14 cellular contexts compared by ENCODE assay signal in the genomic region with DNA sequence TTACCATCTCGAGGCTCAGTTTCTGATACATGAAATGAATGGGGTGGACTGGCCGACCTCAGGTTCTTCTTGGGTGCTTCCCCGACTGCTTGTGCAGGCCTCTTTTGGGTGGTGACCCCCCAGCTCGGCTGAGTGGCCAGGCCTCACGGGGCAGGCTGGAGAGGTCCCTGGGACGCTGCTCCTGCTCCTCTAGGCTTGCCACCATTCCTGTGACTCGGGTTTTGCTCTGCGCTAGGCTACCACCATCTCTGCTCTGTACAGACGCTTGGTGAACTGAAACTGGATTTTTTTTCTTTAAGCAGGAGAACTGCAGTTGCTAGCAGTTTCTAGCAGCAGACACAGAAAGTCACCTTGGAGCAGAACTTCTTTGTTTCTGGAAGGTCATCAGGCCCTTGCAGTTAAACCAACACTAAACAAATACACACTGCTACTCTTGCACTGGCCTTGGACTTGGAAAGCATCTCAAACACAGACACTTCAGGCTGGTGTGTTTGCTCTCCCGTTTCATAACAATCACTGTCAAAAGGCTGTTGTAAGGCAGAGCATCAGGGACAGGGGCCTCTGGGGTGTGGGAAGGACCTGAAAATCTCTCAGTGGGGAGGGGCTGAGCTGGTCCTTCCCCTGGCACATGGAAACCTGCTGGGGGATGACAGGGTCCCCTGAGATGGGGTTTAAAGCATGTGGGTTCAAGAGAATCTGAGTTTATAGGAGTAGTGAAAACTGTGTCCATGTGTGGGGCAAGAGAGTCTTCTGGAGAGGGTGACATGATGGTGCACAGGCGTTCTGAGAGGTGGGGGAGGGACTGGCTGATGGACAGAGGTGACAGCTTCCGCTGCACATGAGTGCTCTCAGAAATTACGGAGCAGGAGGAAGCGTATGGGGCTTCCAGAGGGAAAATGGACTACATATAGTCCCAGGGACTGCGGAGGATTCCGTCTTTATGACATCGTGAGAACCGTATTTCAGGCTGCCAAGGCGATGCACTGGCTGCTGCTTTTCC. TPM values are rescaled to one million over a fixed set of nuclear protein-coding genes. Genes with fewer than 3 reads are reported as not detected.
DNase-seq lines count a peak whose midpoint lies in the region; ATAC-seq, FAIRE-seq and TF ChIP-seq lines count a peak whose summit lies in the region.
"Had no signal": no experiment of that assay in that cellular context is flagged by ENCODE, and none has a peak within 500 bp of the region (broad histone marks: within the 10 kb centered on the region; RNA-seq: fewer than 3 reads in every experiment).

No MANE protein-coding gene starts in this region.

- peak overlapping the region; percentile 84 for H3K27ac Mint-ChIP-seq in astrocyte (ENCODE audit: unreplicated experiment)
- peak overlapping the region; percentile 5 for H3K27ac Mint-ChIP-seq in memory B cell
- H3K27ac Mint-ChIP-seq: activated naive CD4-positive, alpha-beta T cell treated with anti-CD3 and anti-CD28 coated beads, Interleukin-2, amount 10 ng/mL, durations not matched to agents 7 days and 5 days had no signal

- H3K4me3 ChIP-seq in H7 (ENCODE audit: insufficient read depth, low read depth, low read length) (no peak overlapping the region), astrocyte (ENCODE audit: insufficient read depth, low read depth, low read length) (no peak overlapping the region)
- H3K4me3 ChIP-seq: dorsolateral prefrontal cortex, heart right ventricle, psoas muscle had no signal

- H2AFZ ChIP-seq in astrocyte (ENCODE audit: low read depth, low read length), result no peak overlapping the region

- no peak overlapping the region for H3K27ac ChIP-seq in astrocyte (ENCODE audit: low read depth, low read length)
- H3K27ac ChIP-seq: dorsolateral prefrontal cortex, heart right ventricle, psoas muscle had no signal

- peaks cover 6% of the 10 kb centered on the region for H3K36me3 Mint-ChIP-seq in astrocyte (ENCODE audit: low read depth, unreplicated experiment)
- peaks cover 7% of the 10 kb centered on the region for H3K36me3 Mint-ChIP-seq in memory B cell

- peaks cover 6% of the 10 kb centered on the region for H3K4me1 Mint-ChIP-seq in astrocyte (ENCODE audit: low read depth, unreplicated experiment)
- peaks cover 4% of the 10 kb centered on the region for H3K4me1 Mint-ChIP-seq in memory B cell

- no peak for FAIRE-seq in astrocyte (lab: Jason Lieb, UNC)

- TF ChIP-seq CTCF in astrocyte (IDR thresholded peaks at IDR 0.05; ENCODE audit: insufficient read depth, low read depth, low read length), result no peak

- H3K4me3 Mint-ChIP-seq in astrocyte (ENCODE audit: unreplicated experiment), result no peak overlapping the region
- no peak overlapping the region for H3K4me3 Mint-ChIP-seq in memory B cell
- H3K4me3 Mint-ChIP-seq: activated naive CD4-positive, alpha-beta T cell treated with anti-CD3 and anti-CD28 coated beads, Interleukin-2, amount 10 ng/mL, durations not matched to agents 7 days and 5 days had no signal

- no peaks in the 10 kb centered on the region for H3K9me3 Mint-ChIP-seq in astrocyte (ENCODE audit: unreplicated experiment)
- H3K9me3 Mint-ChIP-seq in memory B cell, result no peaks in the 10 kb centered on the region
- H3K9me3 Mint-ChIP-seq: activated naive CD4-positive, alpha-beta T cell treated with anti-CD3 and anti-CD28 coated beads, Interleukin-2, amount 10 ng/mL, durations not matched to agents 7 days and 5 days had no signal

- no peaks in the 10 kb centered on the region for H3K79me2 ChIP-seq in astrocyte (ENCODE audit: insufficient read depth, low read length)

- H3K9me3 ChIP-seq in astrocyte (ENCODE audit: insufficient read depth, low read depth, low read length), result no peaks in the 10 kb centered on the region
- H3K9me3 ChIP-seq: heart right ventricle, psoas muscle had no signal

- ATAC-seq in memory B cell (ENCODE audit: low read depth), result no peak
- no peak for ATAC-seq in HG03280 (IDR thresholded peaks at IDR 0.05; ENCODE audit: unreplicated experiment)
- ATAC-seq: psoas muscle had no signal

- H3K4me2 ChIP-seq in astrocyte (ENCODE audit: low read length), result no peak overlapping the region

- peaks cover 10% of the 10 kb centered on the region for H3K27me3 Mint-ChIP-seq in astrocyte (ENCODE audit: low read depth, unreplicated experiment)
- H3K27me3 Mint-ChIP-seq in memory B cell, result no peaks in the 10 kb centered on the region

- H3K9ac ChIP-seq in astrocyte (ENCODE audit: low read length), result no peak overlapping the region

- H3K36me3 ChIP-seq in H7 (replicated peaks; ENCODE audit: control insufficient read depth, insufficient read depth, low read length), result peaks cover 2% of the 10 kb centered on the region; the same call in 1 of the 2 replicates
- H3K36me3 ChIP-seq in astrocyte (ENCODE audit: insufficient read depth, low read length), result no peaks in the 10 kb centered on the region

- peak; percentile 5 for DNase-seq in AG20443 (ENCODE audit: low spot score)
- peak; percentile 19 for DNase-seq in H7
- no peak for DNase-seq in astrocyte (ENCODE audit: low read depth)
- no peak for DNase-seq in memory B cell (ENCODE audit: low spot score in 2 of 2)
- DNase-seq in activated gamma-delta T cell (lab: John Stamatoyannopoulos, UW), result no peak
- no peak for DNase-seq in kidney glomerular epithelial cell (lab: John Stamatoyannopoulos, UW)
- DNase-seq: activated naive CD4-positive, alpha-beta T cell treated with anti-CD3 and anti-CD28 coated beads, Interleukin-2, amount 10 ng/mL, durations not matched to agents 7 days and 5 days; heart right ventricle; KG1; NCI-H446 treated with DMSO at 0.1 percent for 48 hours; psoas muscle had no signal

- no peaks in the 10 kb centered on the region for H4K20me1 ChIP-seq in astrocyte (ENCODE audit: insufficient read depth, low read length)

- no peaks in the 10 kb centered on the region for H3K4me1 ChIP-seq in astrocyte (ENCODE audit: insufficient read depth, low read length)
- H3K4me1 ChIP-seq: heart right ventricle, psoas muscle had no signal

- H3K27me3 ChIP-seq in H7 (ENCODE audit: control insufficient read depth, insufficient read depth, low read length), result no peaks in the 10 kb centered on the region; the same call in 1 of the 2 replicates
- H3K27me3 ChIP-seq in astrocyte (ENCODE audit: insufficient read depth, low read length), result no peaks in the 10 kb centered on the region
- H3K27me3 ChIP-seq: dorsolateral prefrontal cortex, heart right ventricle had no signal

RNA-seq across cellular contexts. Expression of a gene that starts 35.0 kb away (rescaled TPM):
- total RNA-seq in H7 (2014; rRNA removed; shearing (Covaris generic)), result not detected in 2 replicates
- not detected in 2 replicates for total RNA-seq in astrocyte
- total RNA-seq: kidney epithelial cell had no signal

RNA-seq across cellular contexts. Expression of a gene that starts 36.3 kb away (rescaled TPM):
- total RNA-seq in H7 (2014; rRNA removed; shearing (Covaris generic)), result 44.2 and 56.7 TPM in 2 replicates
- total RNA-seq in astrocyte, result 6.4 and 6.5 TPM in 2 replicates

RNA-seq across cellular contexts. Expression of a gene that starts 46.8 kb away (rescaled TPM):
- 149 and 155 TPM in 2 replicates for total RNA-seq in H7 (2014; rRNA removed; shearing (Covaris generic))
- 80.1 and 95.3 TPM in 2 replicates for total RNA-seq in astrocyte

Comparison
In these comparisons a context has a peak if more than half of its experiments do, and no peak if none do; other contexts are left out.
1. DNase-seq: peak in AG20443 (single experiment) and H7 (single experiment); none in astrocyte (single experiment), memory B cell (0 of 2), activated gamma-delta T cell (single experiment) and kidney glomerular epithelial cell (single experiment).